ENCODE assay signal across 16 cellular contexts in the genomic region with DNA sequence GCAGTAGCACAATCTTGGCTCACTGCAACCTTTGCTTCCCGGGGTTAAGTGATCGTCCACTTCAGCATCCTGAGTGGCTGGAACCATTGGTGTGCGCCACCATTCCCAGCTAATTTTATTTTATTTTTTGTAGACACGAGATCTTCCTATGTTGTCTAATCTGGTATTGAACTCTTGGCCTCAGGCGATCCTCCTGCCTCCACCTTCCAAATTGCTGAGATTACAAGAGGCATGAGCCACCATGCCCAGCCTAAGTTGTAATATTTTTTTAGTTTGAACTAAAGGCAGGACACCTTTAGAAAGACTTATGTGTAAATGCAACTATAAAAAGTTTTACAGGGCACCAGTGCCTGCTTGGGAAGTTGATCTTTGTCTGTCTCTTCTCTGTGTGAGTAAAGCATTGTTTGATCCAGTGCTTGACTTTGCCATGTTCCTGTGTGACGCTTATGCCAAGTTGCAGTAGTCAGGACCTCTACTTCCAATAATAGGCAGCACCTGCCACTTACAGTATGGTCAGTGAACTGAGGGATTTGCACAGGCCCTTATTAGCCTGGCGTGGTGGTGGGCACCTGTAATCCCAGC. TPM values are rescaled to one million over a fixed set of nuclear protein-coding genes. Genes with fewer than 3 reads are reported as not detected.
DNase-seq lines count a peak whose midpoint lies in the region; ATAC-seq and TF ChIP-seq lines count a peak whose summit lies in the region.
"Had no signal": no experiment of that assay in that cellular context is flagged by ENCODE, and none has a peak within 500 bp of the region (broad histone marks: within the 10 kb centered on the region; RNA-seq: fewer than 3 reads in every experiment).

No MANE protein-coding gene starts in this region.

- DNase-seq in activated naive CD4-positive, alpha-beta T cell treated with anti-CD3 and anti-CD28 coated beads for 36 hours, result no peak
- DNase-seq in PC-3 (no peak), mucosa of descending colon (no peak), suprapubic skin (ENCODE audit: low spot score in 2 of 2) (no peak), coronary artery (ENCODE audit: low spot score) (no peak)
- DNase-seq in stimulated activated naive B cell treated with anti-CD40 and anti-IgM and Interleukin-4, amounts not matched to agents 10 μg/mL and 1 μg/mL and 100 μg/mL, for 72 hours, result no peak
- no peak for DNase-seq in stimulated activated CD4-positive, alpha-beta T cell treated with anti-CD3 and anti-CD28 coated beads, Interleukin-4, amount 100 ng/mL, for 4 hours
- DNase-seq: ACHN; activated naive CD4-positive, alpha-beta T cell treated with anti-CD3 and anti-CD28 coated beads, Interleukin-2, amount 50 U/mL, for 16 hours; DMS153; NCI-H2171 treated with DMSO at 0.1 percent for 48 hours; NCI-H526; stimulated activated CD4-positive, alpha-beta T cell treated with anti-CD3 and anti-CD28 coated beads, Interleukin-4, amount 100 ng/mL, for 24 hours had no signal

- no peaks in the 10 kb centered on the region for H3K27me3 Mint-ChIP-seq in activated naive CD4-positive, alpha-beta T cell treated with anti-CD3 and anti-CD28 coated beads, Interleukin-2, amount 50 U/mL, for 24 hours
- H3K27me3 Mint-ChIP-seq in activated naive CD4-positive, alpha-beta T cell treated with anti-CD3 and anti-CD28 coated beads for 36 hours (ENCODE audit: low read depth), result no peaks in the 10 kb centered on the region
- no peaks in the 10 kb centered on the region for H3K27me3 Mint-ChIP-seq in stimulated activated naive B cell treated with anti-CD40 and anti-IgM and Interleukin-4, amounts not matched to agents 10 μg/mL and 1 μg/mL and 100 μg/mL, for 72 hours

- intact Hi-C loops in activated naive CD4-positive, alpha-beta T cell treated with anti-CD3 and anti-CD28 coated beads for 36 hours (cut with micrococcal nuclease), result no loop called here
- intact Hi-C loops in PC-3 (cut with micrococcal nuclease), result loop anchor here (5.0 kb wide), 1 partner anchor 36 kb away; no protein-coding TSS in a partner anchor
- intact Hi-C loops in mucosa of descending colon (cut with DNase I, micrococcal nuclease), result no loop called here

- H3K36me3 Mint-ChIP-seq in activated naive CD4-positive, alpha-beta T cell treated with anti-CD3 and anti-CD28 coated beads, Interleukin-2, amount 50 U/mL, for 24 hours, result peaks cover 8% of the 10 kb centered on the region
- H3K36me3 Mint-ChIP-seq in activated naive CD4-positive, alpha-beta T cell treated with anti-CD3 and anti-CD28 coated beads for 36 hours (ENCODE audit: low read depth), result peaks cover 16% of the 10 kb centered on the region
- peaks cover 4 to 26% of the 10 kb centered on the region in 2 donors for H3K36me3 Mint-ChIP-seq in stimulated activated naive B cell treated with anti-CD40 and anti-IgM and Interleukin-4, amounts not matched to agents 10 μg/mL and 1 μg/mL and 100 μg/mL, for 72 hours

- CTCF ChIA-PET in activated naive CD4-positive, alpha-beta T cell treated with anti-CD3 and anti-CD28 coated beads for 36 hours (lab: Charles Lee), result interaction anchor here (0.7 kb wide), 1 partner anchor 10 kb away, joined by 3 read pairs; no protein-coding TSS in a partner anchor
- CTCF ChIA-PET in PC-3 (lab: Charles Lee), result no interaction called here

- no peak overlapping the region for H3K4me3 Mint-ChIP-seq in activated naive CD4-positive, alpha-beta T cell treated with anti-CD3 and anti-CD28 coated beads, Interleukin-2, amount 50 U/mL, for 24 hours
- no peak overlapping the region for H3K4me3 Mint-ChIP-seq in activated naive CD4-positive, alpha-beta T cell treated with anti-CD3 and anti-CD28 coated beads for 36 hours
- no peak overlapping the region for H3K4me3 Mint-ChIP-seq in stimulated activated naive B cell treated with anti-CD40 and anti-IgM and Interleukin-4, amounts not matched to agents 10 μg/mL and 1 μg/mL and 100 μg/mL, for 72 hours
- H3K4me3 Mint-ChIP-seq: CD14-positive monocyte had no signal

- H3K9ac ChIP-seq in PC-3 (ENCODE audit: low read length), result no peak overlapping the region

- TF ChIP-seq CTCF in PC-3 (conservative IDR thresholded peaks at IDR 0.05; ENCODE audit: low read depth, low read length) (no peak), mucosa of descending colon (IDR thresholded peaks at IDR 0.05) (no peak), suprapubic skin (IDR thresholded peaks at IDR 0.05) (no peak), coronary artery (IDR thresholded peaks at IDR 0.05) (no peak)

- ATAC-seq in PC-3 (peak; percentile 54), mucosa of descending colon (peak; percentile 51)
- no peak for ATAC-seq in stimulated activated naive B cell treated with anti-CD40 and anti-IgM and Interleukin-4, amounts not matched to agents 10 μg/mL and 1 μg/mL and 100 μg/mL, for 72 hours (replicated peaks)

- H3K4me1 Mint-ChIP-seq in activated naive CD4-positive, alpha-beta T cell treated with anti-CD3 and anti-CD28 coated beads, Interleukin-2, amount 50 U/mL, for 24 hours, result peaks cover 83% of the 10 kb centered on the region
- peaks cover 79% of the 10 kb centered on the region for H3K4me1 Mint-ChIP-seq in activated naive CD4-positive, alpha-beta T cell treated with anti-CD3 and anti-CD28 coated beads for 36 hours (ENCODE audit: low read depth)
- peaks cover 44 to 78% of the 10 kb centered on the region in 2 donors for H3K4me1 Mint-ChIP-seq in stimulated activated naive B cell treated with anti-CD40 and anti-IgM and Interleukin-4, amounts not matched to agents 10 μg/mL and 1 μg/mL and 100 μg/mL, for 72 hours

- no peaks in the 10 kb centered on the region for H3K9me3 ChIP-seq in PC-3 (ENCODE audit: low read length)
- no peaks in the 10 kb centered on the region for H3K9me3 ChIP-seq in mucosa of descending colon
- H3K9me3 ChIP-seq in suprapubic skin, result no peaks in the 10 kb centered on the region
- H3K9me3 ChIP-seq: vagina had no signal

- H3F3A ChIP-seq in PC-3 (ENCODE audit: low read length, unreplicated experiment), result no peaks in the 10 kb centered on the region

- no peak for TF ChIP-seq POLR2A in suprapubic skin (IDR thresholded peaks at IDR 0.05)

- 0 out of 2 replicates have a peak, but pooled peaks cover 3% of the 10 kb centered on the region for H3K36me3 ChIP-seq in PC-3 (ENCODE audit: low read depth, low read length)
- no peaks in the 10 kb centered on the region for H3K36me3 ChIP-seq in mucosa of descending colon (ENCODE audit: low read depth)
- no peaks in the 10 kb centered on the region for H3K36me3 ChIP-seq in suprapubic skin
- H3K36me3 ChIP-seq: vagina had no signal

- no peaks in the 10 kb centered on the region for H3K9me2 ChIP-seq in PC-3 (replicated peaks; ENCODE audit: low read length)

- H4K20me1 ChIP-seq in PC-3 (ENCODE audit: low read length), result peaks cover 47% of the 10 kb centered on the region; the same call in 1 of the 2 replicates

- no peak overlapping the region for H3K27ac ChIP-seq in PC-3 (ENCODE audit: low read length)
- no peak overlapping the region for H3K27ac ChIP-seq in suprapubic skin
- no peak overlapping the region for H3K27ac ChIP-seq in coronary artery
- H3K27ac ChIP-seq: vagina had no signal

- POLR2A ChIA-PET in PC-3 (lab: Charles Lee; ENCODE audit: unreplicated experiment), result no interaction called here

- 84% methylated on average over 7 of the region's 7 CpGs for WGBS in suprapubic skin

- no peak overlapping the region for H2AFZ ChIP-seq in PC-3 (ENCODE audit: low read length)

- H3K27me3 ChIP-seq in PC-3 (ENCODE audit: low read length) (no peaks in the 10 kb centered on the region), suprapubic skin (no peaks in the 10 kb centered on the region)
- H3K27me3 ChIP-seq: vagina had no signal

- no TSS peak for BruUV-seq in PC-3 (replicated peaks; lab: Mats Ljungman, UMichigan)

- H3K9me3 Mint-ChIP-seq in activated naive CD4-positive, alpha-beta T cell treated with anti-CD3 and anti-CD28 coated beads, Interleukin-2, amount 50 U/mL, for 24 hours, result no peaks in the 10 kb centered on the region
- H3K9me3 Mint-ChIP-seq in activated naive CD4-positive, alpha-beta T cell treated with anti-CD3 and anti-CD28 coated beads for 36 hours, result no peaks in the 10 kb centered on the region
- H3K9me3 Mint-ChIP-seq in stimulated activated naive B cell treated with anti-CD40 and anti-IgM and Interleukin-4, amounts not matched to agents 10 μg/mL and 1 μg/mL and 100 μg/mL, for 72 hours, result no peaks in the 10 kb centered on the region
- H3K9me3 Mint-ChIP-seq: CD14-positive monocyte had no signal

- H3K4me1 ChIP-seq in PC-3 (ENCODE audit: insufficient read depth, low read length) (peaks cover 22% of the 10 kb centered on the region), mucosa of descending colon (ENCODE audit: low read depth) (peaks cover 22% of the 10 kb centered on the region), suprapubic skin (peaks cover 21% of the 10 kb centered on the region)

- peaks cover 96% of the 10 kb centered on the region for H3K79me2 ChIP-seq in PC-3 (ENCODE audit: low read length)

- H3K27ac Mint-ChIP-seq in activated naive CD4-positive, alpha-beta T cell treated with anti-CD3 and anti-CD28 coated beads, Interleukin-2, amount 50 U/mL, for 24 hours, result peak overlapping the region; percentile 82
- H3K27ac Mint-ChIP-seq in activated naive CD4-positive, alpha-beta T cell treated with anti-CD3 and anti-CD28 coated beads for 36 hours, result no peak overlapping the region
- H3K27ac Mint-ChIP-seq in stimulated activated naive B cell treated with anti-CD40 and anti-IgM and Interleukin-4, amounts not matched to agents 10 μg/mL and 1 μg/mL and 100 μg/mL, for 72 hours, result peak overlapping the region; percentile 87

- H3K4me2 ChIP-seq in PC-3 (ENCODE audit: low read length), result no peak overlapping the region

- H3K4me3 ChIP-seq in PC-3 (ENCODE audit: low read length), result no peak overlapping the region
- no peak overlapping the region for H3K4me3 ChIP-seq in mucosa of descending colon
- H3K4me3 ChIP-seq in suprapubic skin, result no peak overlapping the region
- H3K4me3 ChIP-seq in coronary artery, result no peak overlapping the region
- H3K4me3 ChIP-seq: vagina had no signal

- TF ChIP-seq EP300 in suprapubic skin (IDR thresholded peaks at IDR 0.05), result no peak

RNA-seq across cellular contexts. Expression of a gene that starts 46.9 kb away (rescaled TPM):
- total RNA-seq in activated naive CD4-positive, alpha-beta T cell treated with anti-CD3 and anti-CD28 coated beads for 36 hours, result 10 to 100 TPM; 26.6 to 27.7 TPM
- total RNA-seq in PC-3 (2014; rRNA removed), result 11.0 and 13.1 TPM in 2 replicates
- total RNA-seq in mucosa of descending colon, result 10 to 100 TPM; 10.6 to 11.8 (median 11.4) TPM
- total RNA-seq in suprapubic skin, result 10 to 100 TPM; 20.0 to 29.4 (median 23.9) TPM

Comparison
In these comparisons a context has a peak if more than half of its experiments do, and no peak if none do; other contexts are left out.
1. ATAC-seq: peak in PC-3 (single experiment) and mucosa of descending colon (single experiment); none in stimulated activated naive B cell treated with anti-CD40 and anti-IgM and Interleukin-4, amounts not matched to agents 10 μg/mL and 1 μg/mL and 100 μg/mL, for 72 hours (0 of 2).